In genomic region chr17:62478424-62478975, GRCh38 we compare ENCODE assay signal across 8 cellular contexts. TPM values are rescaled to one million over a fixed set of nuclear protein-coding genes. Genes with fewer than 3 reads are reported as not detected.
A peak's percentile ranks its signal among the peaks of the same experiment; 100 is the strongest.
DNase-seq lines count a peak whose midpoint lies in the region; ATAC-seq and TF ChIP-seq lines count a peak whose summit lies in the region.
"Not testable (repeated sequence)": the region's sequence is repeated elsewhere in the genome, so short reads cannot be mapped to it uniquely, and the experiment has no call there.

Gene TLK2, plus strand, starts transcription at chr17:62478825. Its CDS starts 2,301 bp downstream, at chr17:62481126.

- peak within 1 kb of the TSS; percentile 82 for H2AFZ ChIP-seq in parathyroid adenoma

- H3K4me1 ChIP-seq in parathyroid adenoma; thymus (ENCODE audit: control insufficient read depth, insufficient read depth, low read length): not testable (repeated sequence)

- H3K27ac ChIP-seq in adipose tissue (ENCODE audit: low read depth, low read length) = peak within 1 kb of the TSS; percentile 66
- peak within 1 kb of the TSS; percentile 86 for H3K27ac ChIP-seq in parathyroid adenoma
- H3K27ac ChIP-seq in thymus (ENCODE audit: low read depth) = peak within 1 kb of the TSS; percentile 90

- H3K4me1 Mint-ChIP-seq in T-helper 17 cell = peaks cover 15% of the 10 kb centered on the region

- intact Hi-C loops in cardiac septum (cut with DNase I) = not testable (repeated sequence)

- not testable (repeated sequence) for H3K36me3 Mint-ChIP-seq in T-helper 17 cell (ENCODE audit: low read depth)

- not testable (repeated sequence) for H3K27me3 ChIP-seq in parathyroid adenoma (ENCODE audit: control insufficient read depth, insufficient read depth, low read length); thymus (ENCODE audit: control insufficient read depth, insufficient read depth)

- not testable (repeated sequence) for TF ChIP-seq CTCF in GM12865 (IDR thresholded peaks at IDR 0.05; ENCODE audit: insufficient read depth, low read depth, low read length, missing control alignments); parathyroid adenoma (IDR thresholded peaks at IDR 0.05)

- WGBS in adipose tissue, 3 donors = 1 to 3% (median 3%) methylated on average over 13 to 66 of the region's 69 CpGs
- under 1% methylated on average over 68 of the region's 69 CpGs for WGBS in thymus

- peaks cover 17% of the 10 kb centered on the region for H3K79me2 ChIP-seq in parathyroid adenoma

- peak within 1 kb of the TSS; percentile 90 for H3K4me3 ChIP-seq in GM12865 (ENCODE audit: low read depth, low read length)
- H3K4me3 ChIP-seq in parathyroid adenoma (ENCODE audit: low read depth, low read length) = peak within 1 kb of the TSS; percentile 63
- H3K4me3 ChIP-seq in thymus (ENCODE audit: low read length) = peak within 1 kb of the TSS; percentile 85

- peak within 1 kb of the TSS; percentile 77 for H3K9ac ChIP-seq in parathyroid adenoma

- ATAC-seq in HG02678 (IDR thresholded peaks at IDR 0.05; ENCODE audit: unreplicated experiment) (peak; percentile 79), T-helper 17 cell (peak; percentile 78)

- peak within 1 kb of the TSS; percentile 90 for H3K4me3 Mint-ChIP-seq in T-helper 17 cell

- not testable (repeated sequence) for H3K27me3 Mint-ChIP-seq in T-helper 17 cell

- H3K4me2 ChIP-seq in parathyroid adenoma (ENCODE audit: low read length) = peak within 1 kb of the TSS; percentile 83

- H3K36me3 ChIP-seq in parathyroid adenoma (ENCODE audit: control insufficient read depth, insufficient read depth, low read length); thymus (ENCODE audit: control insufficient read depth, insufficient read depth): not testable (repeated sequence)

- DNase-seq in GM12865 (ENCODE audit: low read depth) (peak; percentile 93), NCI-H128 (lab: John Stamatoyannopoulos, UW; ENCODE audit: unreplicated experiment) (peak; percentile 26), T-helper 17 cell (peak; percentile 53 to 74 (median 71)), cardiac septum (ENCODE audit: low spot score) (peak; percentile 80)

- peak within 1 kb of the TSS; percentile 93 for H3K27ac Mint-ChIP-seq in T-helper 17 cell

- H3K9me3 ChIP-seq in T-helper 17 cell (ENCODE audit: control insufficient read depth, low read length, poor library complexity, severe bottlenecking); parathyroid adenoma (ENCODE audit: control insufficient read depth, low read length); thymus (ENCODE audit: control insufficient read depth): not testable (repeated sequence)

RNA-seq across cellular contexts. Expression of gene TLK2, which starts in this region (rescaled TPM):
- total RNA-seq in T-helper 17 cell (10 to 100 TPM; 49.4 to 68.5 TPM), cardiac septum (30.7 TPM)
- polyA plus RNA-seq in adipose tissue (10 to 100 TPM in 2 of 3 donors, 1 to 10 TPM in 1; 9.1 to 31.9 (median 15.1) TPM), thymus (18.7 TPM)

Comparison
In these comparisons a context has a peak if more than half of its experiments do, and no peak if none do; other contexts are left out.
1. Peak in every context shown above with its lines: DNase-seq, ATAC-seq, H3K4me3 ChIP-seq and H3K27ac ChIP-seq.
2. DNase-seq: peak in every context shown above with its lines; median percentile 93 in GM12865; 80 in cardiac septum; 71 in T-helper 17 cell; 26 in NCI-H128.